8 cellular contexts compared by ENCODE assay signal in the genomic region with DNA sequence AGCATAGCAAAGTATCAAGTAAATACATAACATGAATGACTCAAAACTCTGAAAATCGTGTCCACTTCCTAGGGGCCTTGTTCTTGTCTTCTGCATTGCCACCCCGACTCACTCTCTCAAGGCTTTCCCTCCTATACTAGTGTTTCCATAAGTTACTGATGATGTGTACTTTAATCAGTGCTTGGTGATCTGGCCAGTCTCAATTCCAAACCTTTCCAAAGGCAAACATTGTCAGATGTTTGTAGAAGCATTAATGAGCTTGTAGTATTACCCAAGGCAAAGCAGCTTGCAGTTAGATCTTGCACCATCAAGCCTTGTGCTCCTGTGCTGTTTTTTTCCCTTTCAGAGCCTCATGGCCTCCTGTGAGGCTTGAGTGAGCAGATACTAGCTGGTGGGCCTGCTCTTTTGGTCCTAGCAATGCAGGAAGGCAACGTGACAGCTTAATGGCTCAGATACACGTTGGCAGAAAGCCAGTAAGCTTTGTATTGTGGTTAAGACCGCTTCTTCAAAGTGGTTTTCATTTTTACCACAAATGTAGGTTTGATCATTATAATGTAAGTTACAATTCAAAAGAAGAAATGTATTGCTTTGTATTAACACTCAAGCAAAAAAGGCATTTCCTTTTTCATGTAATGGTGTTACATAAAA. TPM values are rescaled to one million over a fixed set of nuclear protein-coding genes. Genes with fewer than 3 reads are reported as not detected.
DNase-seq lines count a peak whose midpoint lies in the region; ATAC-seq, FAIRE-seq and TF ChIP-seq lines count a peak whose summit lies in the region.

No MANE protein-coding gene starts in this region.

- no peaks in the 10 kb centered on the region for H3K27me3 ChIP-seq in right lobe of liver
- H3K27me3 ChIP-seq in ovary, result no peaks in the 10 kb centered on the region

- intact Hi-C loops in right lobe of liver (cut with DNase I) (no loop called here), ovary (cut with DNase I) (no loop called here)

- POLR2A ChIA-PET in activated naive CD8-positive, alpha-beta T cell treated with anti-CD3 and anti-CD28 coated beads, Interleukin-2, amount 10 ng/mL, durations not matched to agents 7 days and 5 days (lab: Charles Lee), result interaction anchor here (0.5 to 1.8 kb wide), 4 partner anchors 10 to 498 kb away, joined by 3 to 7 read pairs (median 4); partner anchors contain the start of gene TBC1D19

- H3K36me3 ChIP-seq in right lobe of liver (no peaks in the 10 kb centered on the region), ovary (no peaks in the 10 kb centered on the region)

- ATAC-seq in GM21447 (IDR thresholded peaks at IDR 0.05; ENCODE audit: unreplicated experiment), result peak; percentile 91
- peak; percentile 97 for ATAC-seq in activated naive CD8-positive, alpha-beta T cell treated with anti-CD3 and anti-CD28 coated beads, Interleukin-2, amount 10 ng/mL, durations not matched to agents 7 days and 5 days (ENCODE audit: low read depth)
- peak; percentile 88 to 96 (median 92) for ATAC-seq in right lobe of liver

- TF ChIP-seq POLR2A in right lobe of liver (IDR thresholded peaks at IDR 0.05), result no peak
- no peak for TF ChIP-seq POLR2A in ovary (IDR thresholded peaks at IDR 0.05)

- peaks cover 3% of the 10 kb centered on the region for H3K27me3 Mint-ChIP-seq in activated naive CD8-positive, alpha-beta T cell treated with anti-CD3 and anti-CD28 coated beads, Interleukin-2, amount 10 ng/mL, durations not matched to agents 7 days and 5 days

- H3K27ac Mint-ChIP-seq in activated naive CD8-positive, alpha-beta T cell treated with anti-CD3 and anti-CD28 coated beads, Interleukin-2, amount 10 ng/mL, durations not matched to agents 7 days and 5 days, result peak overlapping the region; percentile 9

- TF ChIP-seq CTCF in right lobe of liver (IDR thresholded peaks at IDR 0.05) (no peak), ovary (IDR thresholded peaks at IDR 0.05) (no peak)

- peaks cover 0 to 12% (median 4%) of the 10 kb centered on the region in 4 donors for H3K4me1 ChIP-seq in right lobe of liver
- H3K4me1 ChIP-seq in ovary (ENCODE audit: insufficient read depth), result peaks cover 4% of the 10 kb centered on the region

- peaks cover 25% of the 10 kb centered on the region for H3K4me1 Mint-ChIP-seq in activated naive CD8-positive, alpha-beta T cell treated with anti-CD3 and anti-CD28 coated beads, Interleukin-2, amount 10 ng/mL, durations not matched to agents 7 days and 5 days

- H3K27ac ChIP-seq in right lobe of liver, result no peak overlapping the region
- no peak overlapping the region for H3K27ac ChIP-seq in ovary

- no peak for FAIRE-seq in urothelium cell line (lab: Jason Lieb, UNC)

- H3K4me3 ChIP-seq in right lobe of liver (no peak overlapping the region), ovary (no peak overlapping the region)

- H3K9me3 Mint-ChIP-seq in activated naive CD8-positive, alpha-beta T cell treated with anti-CD3 and anti-CD28 coated beads, Interleukin-2, amount 10 ng/mL, durations not matched to agents 7 days and 5 days, result no peaks in the 10 kb centered on the region

- TF ChIP-seq EP300 in ovary (IDR thresholded peaks at IDR 0.05), result no peak

- 36% methylated on average over 5 of the region's 5 CpGs for WGBS in right lobe of liver (ENCODE audit: insufficient coverage, low coverage, low lambda C conversion rate, missing lambda C conversion rate)
- 47 to 49% (median 47%) methylated on average over 5 of the region's 5 CpGs for WGBS in ovary, 3 donors

- H3K9me3 ChIP-seq in right lobe of liver (no peaks in the 10 kb centered on the region), ovary (no peaks in the 10 kb centered on the region)

- peaks cover 32% of the 10 kb centered on the region for H3K36me3 Mint-ChIP-seq in activated naive CD8-positive, alpha-beta T cell treated with anti-CD3 and anti-CD28 coated beads, Interleukin-2, amount 10 ng/mL, durations not matched to agents 7 days and 5 days

- H3K4me3 Mint-ChIP-seq in activated naive CD8-positive, alpha-beta T cell treated with anti-CD3 and anti-CD28 coated beads, Interleukin-2, amount 10 ng/mL, durations not matched to agents 7 days and 5 days, result peak overlapping the region; percentile 35

- DNase-seq in GDM1 (lab: John Stamatoyannopoulos, UW) (peak; percentile 54), HT-29 (ENCODE audit: low spot score) (peak; percentile 54), RKO (ENCODE audit: low spot score) (peak; percentile 14), right lobe of liver (no peak), urothelium cell line (ENCODE audit: low spot score) (peak; percentile 10), ovary (no peak)
- DNase-seq in activated naive CD8-positive, alpha-beta T cell treated with anti-CD3 and anti-CD28 coated beads, Interleukin-2, amount 10 ng/mL, durations not matched to agents 7 days and 5 days, result peak; percentile 35

RNA-seq across cellular contexts. Expression of gene RBPJ, which starts 51.8 kb away (rescaled TPM):
- 17.8 and 23.8 TPM in 2 replicates for total RNA-seq in HT-29 (2014; rRNA removed; shearing (Covaris generic))
- total RNA-seq in activated naive CD8-positive, alpha-beta T cell treated with anti-CD3 and anti-CD28 coated beads, Interleukin-2, amount 10 ng/mL, durations not matched to agents 7 days and 5 days, result 10 to 100 TPM; 60.7 to 75.3 TPM
- 10 to 100 TPM; 12.0 to 29.3 (median 19.6) TPM for total RNA-seq in right lobe of liver
- 10 to 100 TPM; 55.6 to 75.1 (median 68.5) TPM for total RNA-seq in ovary
- 10 to 100 TPM; 36.0 to 61.9 TPM for polyA plus RNA-seq in ovary

Comparison
In these comparisons a context has a peak if more than half of its experiments do, and no peak if none do; other contexts are left out.
1. DNase-seq: peak in GDM1 (single experiment), HT-29 (single experiment), RKO (single experiment), activated naive CD8-positive, alpha-beta T cell treated with anti-CD3 and anti-CD28 coated beads, Interleukin-2, amount 10 ng/mL, durations not matched to agents 7 days and 5 days (single experiment) and urothelium cell line (single experiment); none in right lobe of liver (0 of 3) and ovary (0 of 5).
2. Peak in every context shown above with its lines, with median percentiles within 50 percentile points of each other: ATAC-seq.